Comparison of ENCODE assay signal across 1 cellular context in the genomic region with DNA sequence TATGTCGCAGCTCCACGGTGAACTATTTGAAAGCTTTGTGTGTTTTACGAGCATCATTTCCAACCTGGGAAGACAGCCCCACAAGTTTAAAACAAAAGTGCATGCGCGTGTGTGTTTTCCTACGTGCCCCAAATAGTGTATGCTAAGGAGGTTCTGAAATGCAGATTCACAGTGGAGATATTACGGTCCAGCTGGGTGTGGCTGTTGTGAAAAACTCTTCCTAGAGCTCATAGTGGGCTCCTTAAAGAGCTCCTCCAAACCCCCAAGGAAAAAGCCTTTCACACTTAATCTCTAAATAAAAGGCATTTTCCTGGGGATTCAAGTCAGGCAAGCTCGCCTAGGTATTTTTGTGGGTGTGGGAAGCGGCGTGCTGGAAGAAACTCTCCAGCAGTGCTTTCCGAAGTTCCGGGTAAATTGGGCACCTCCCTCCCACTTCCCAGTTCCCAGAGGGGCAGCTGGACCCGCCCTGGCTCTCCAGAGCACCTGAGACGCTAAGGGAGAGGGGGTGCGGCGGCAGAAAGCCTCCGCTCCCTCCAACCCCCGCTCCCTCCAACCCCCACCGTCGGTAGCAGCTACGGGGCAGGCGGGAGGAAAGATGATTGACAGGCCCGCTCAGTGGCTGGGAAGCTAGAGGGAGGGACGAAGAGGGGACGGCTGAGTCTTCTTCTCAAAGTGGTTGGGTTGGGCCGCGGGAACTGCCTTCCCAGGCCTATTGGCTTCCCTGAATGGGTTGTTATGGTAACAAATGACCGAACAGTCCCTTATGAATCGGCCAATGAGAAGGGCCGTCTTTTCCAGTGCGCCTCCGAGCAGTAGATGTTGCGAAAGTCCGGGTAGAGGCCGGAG.
A peak's percentile ranks its signal among the peaks of the same experiment; 100 is the strongest.
TF ChIP-seq lines count a peak whose summit lies in the region.

No MANE protein-coding gene starts in this region.

TF ChIP-seq in GM12878, 131 proteins besides CTCF, POLR2A, EP300 and RAD21 (continued from another document):
- TF ChIP-seq, protein P1, sequence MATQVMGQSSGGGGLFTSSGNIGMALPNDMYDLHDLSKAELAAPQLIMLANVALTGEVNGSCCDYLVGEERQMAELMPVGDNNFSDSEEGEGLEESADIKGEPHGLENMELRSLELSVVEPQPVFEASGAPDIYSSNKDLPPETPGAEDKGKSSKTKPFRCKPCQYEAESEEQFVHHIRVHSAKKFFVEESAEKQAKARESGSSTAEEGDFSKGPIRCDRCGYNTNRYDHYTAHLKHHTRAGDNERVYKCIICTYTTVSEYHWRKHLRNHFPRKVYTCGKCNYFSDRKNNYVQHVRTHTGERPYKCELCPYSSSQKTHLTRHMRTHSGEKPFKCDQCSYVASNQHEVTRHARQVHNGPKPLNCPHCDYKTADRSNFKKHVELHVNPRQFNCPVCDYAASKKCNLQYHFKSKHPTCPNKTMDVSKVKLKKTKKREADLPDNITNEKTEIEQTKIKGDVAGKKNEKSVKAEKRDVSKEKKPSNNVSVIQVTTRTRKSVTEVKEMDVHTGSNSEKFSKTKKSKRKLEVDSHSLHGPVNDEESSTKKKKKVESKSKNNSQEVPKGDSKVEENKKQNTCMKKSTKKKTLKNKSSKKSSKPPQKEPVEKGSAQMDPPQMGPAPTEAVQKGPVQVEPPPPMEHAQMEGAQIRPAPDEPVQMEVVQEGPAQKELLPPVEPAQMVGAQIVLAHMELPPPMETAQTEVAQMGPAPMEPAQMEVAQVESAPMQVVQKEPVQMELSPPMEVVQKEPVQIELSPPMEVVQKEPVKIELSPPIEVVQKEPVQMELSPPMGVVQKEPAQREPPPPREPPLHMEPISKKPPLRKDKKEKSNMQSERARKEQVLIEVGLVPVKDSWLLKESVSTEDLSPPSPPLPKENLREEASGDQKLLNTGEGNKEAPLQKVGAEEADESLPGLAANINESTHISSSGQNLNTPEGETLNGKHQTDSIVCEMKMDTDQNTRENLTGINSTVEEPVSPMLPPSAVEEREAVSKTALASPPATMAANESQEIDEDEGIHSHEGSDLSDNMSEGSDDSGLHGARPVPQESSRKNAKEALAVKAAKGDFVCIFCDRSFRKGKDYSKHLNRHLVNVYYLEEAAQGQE (IDR thresholded peaks at IDR 0.05; ENCODE audit: low read depth, low read length) = no peak
- TF ChIP-seq USF2 (IDR thresholded peaks at IDR 0.05; ENCODE audit: borderline replicate concordance, low read depth, low read length) = no peak
- no peak for TF ChIP-seq SMAD1 (IDR thresholded peaks at IDR 0.05; ENCODE audit: low read depth, partially characterized antibody)
- TF ChIP-seq ZBED1 (IDR thresholded peaks at IDR 0.05; ENCODE audit: borderline replicate concordance) = no peak
- TF ChIP-seq ZNF622 (IDR thresholded peaks at IDR 0.05) = no peak
- peak; percentile 98 for TF ChIP-seq BMI1 (IDR thresholded peaks at IDR 0.05; ENCODE audit: borderline replicate concordance)
- TF ChIP-seq KLF5 (IDR thresholded peaks at IDR 0.05; ENCODE audit: partially characterized antibody) = no peak
- TF ChIP-seq, protein P2, sequence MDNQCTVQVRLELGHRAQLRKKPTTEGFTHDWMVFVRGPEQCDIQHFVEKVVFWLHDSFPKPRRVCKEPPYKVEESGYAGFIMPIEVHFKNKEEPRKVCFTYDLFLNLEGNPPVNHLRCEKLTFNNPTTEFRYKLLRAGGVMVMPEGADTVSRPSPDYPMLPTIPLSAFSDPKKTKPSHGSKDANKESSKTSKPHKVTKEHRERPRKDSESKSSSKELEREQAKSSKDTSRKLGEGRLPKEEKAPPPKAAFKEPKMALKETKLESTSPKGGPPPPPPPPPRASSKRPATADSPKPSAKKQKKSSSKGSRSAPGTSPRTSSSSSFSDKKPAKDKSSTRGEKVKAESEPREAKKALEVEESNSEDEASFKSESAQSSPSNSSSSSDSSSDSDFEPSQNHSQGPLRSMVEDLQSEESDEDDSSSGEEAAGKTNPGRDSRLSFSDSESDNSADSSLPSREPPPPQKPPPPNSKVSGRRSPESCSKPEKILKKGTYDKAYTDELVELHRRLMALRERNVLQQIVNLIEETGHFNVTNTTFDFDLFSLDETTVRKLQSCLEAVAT (IDR thresholded peaks at IDR 0.05) = peak; percentile 29; the same call in 1 of the 2 replicates
- TF ChIP-seq SIX5 (IDR thresholded peaks at IDR 0.05; ENCODE audit: low read depth, low read length, severe bottlenecking) = no peak
- no peak for TF ChIP-seq IRF5 (IDR thresholded peaks at IDR 0.05; ENCODE audit: borderline replicate concordance)
- no peak for TF ChIP-seq NR2F1 (conservative IDR thresholded peaks at IDR 0.05)
- no peak for TF ChIP-seq PAX5 (IDR thresholded peaks at IDR 0.05; ENCODE audit: borderline replicate concordance, low read depth, low read length)
- no peak for TF ChIP-seq ZBTB11 (CRISPR knock-in tag; IDR thresholded peaks at IDR 0.05)
- TF ChIP-seq SREBF2 (IDR thresholded peaks at IDR 0.05; ENCODE audit: low read length) = 0 out of 2 replicates have a peak, but pooled peaks have one; percentile 44
- TF ChIP-seq ZBTB4 (CRISPR knock-in tag; IDR thresholded peaks at IDR 0.05) = no peak
- TF ChIP-seq BACH1 (IDR thresholded peaks at IDR 0.05; ENCODE audit: borderline replicate concordance) = no peak
- TF ChIP-seq SPI1 (IDR thresholded peaks at IDR 0.05; ENCODE audit: borderline replicate concordance, insufficient read depth, low read depth, low read length) = peak; percentile 19
- TF ChIP-seq EGR1 (IDR thresholded peaks at IDR 0.05; ENCODE audit: borderline replicate concordance in 1 of 2, low read depth in 2 of 2, low read length in 2 of 2) = 0 out of 3 replicates have a peak, but pooled peaks of 1 of the 2 experiments have one; percentile 3
